8 cellular contexts compared by ENCODE assay signal in the genomic region with DNA sequence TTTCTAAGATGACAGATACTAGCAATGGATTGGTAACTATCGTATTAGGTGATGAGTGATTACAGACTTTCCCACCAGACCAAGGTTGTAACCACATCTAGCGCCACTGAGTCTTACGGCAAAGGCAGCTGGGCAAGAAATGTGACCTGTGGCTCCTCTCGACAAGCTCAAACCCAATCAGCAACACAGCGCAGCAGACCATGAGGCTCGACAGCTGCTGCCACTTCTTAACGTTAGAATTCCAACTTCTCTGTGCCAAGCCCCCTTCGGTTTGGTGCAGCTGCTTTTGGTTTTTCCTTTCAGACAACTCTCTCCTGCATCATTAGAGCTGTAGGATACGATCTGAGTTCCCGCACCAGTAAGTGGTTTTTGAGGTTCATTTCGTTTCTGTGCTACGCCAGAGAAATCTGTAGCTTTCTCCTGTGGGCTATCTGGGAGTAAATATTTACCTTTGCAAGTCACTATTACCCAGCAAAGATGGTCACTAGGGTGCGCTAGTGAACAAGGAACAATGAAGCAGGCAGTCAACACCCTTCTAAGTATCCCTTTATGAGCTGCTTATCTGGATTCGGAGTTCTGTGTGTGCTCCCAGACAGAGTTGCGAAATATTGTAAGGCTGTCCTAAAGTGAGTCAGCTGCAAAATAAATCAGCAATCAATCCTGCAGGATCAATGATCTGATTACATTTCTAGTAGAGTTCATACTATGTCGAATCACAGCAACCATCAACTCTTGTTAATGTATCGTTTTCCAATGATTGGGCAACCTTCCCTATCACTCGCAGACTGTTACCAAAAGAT.
DNase-seq lines count a peak whose midpoint lies in the region; ATAC-seq and TF ChIP-seq lines count a peak whose summit lies in the region.

No MANE protein-coding gene starts in this region.

- H3K9me3 ChIP-seq in WERI-Rb-1 (ENCODE audit: severe bottlenecking): no peaks in the 10 kb centered on the region

- H3K36me3 ChIP-seq in WERI-Rb-1: no peaks in the 10 kb centered on the region

- peak; percentile 85 for DNase-seq in AG10803 (ENCODE audit: low read depth)
- peak; percentile 97 for DNase-seq in NCI-H2107 treated with DMSO at 0.1 percent for 48 hours (lab: John Stamatoyannopoulos, UW; ENCODE audit: unreplicated experiment)
- peak; percentile 89 for DNase-seq in WERI-Rb-1
- peak; percentile 24 for DNase-seq in effector CD4-positive, alpha-beta T cell
- peak; percentile 95 for DNase-seq in medulla oblongata (ENCODE audit: extremely low spot score)
- peak; percentile 25 to 34 for DNase-seq in stimulated activated CD8-positive, alpha-beta memory T cell treated with anti-CD3 and anti-CD28 coated beads, Interleukin-2, amount 100 ng/mL, for 48 hours (ENCODE audit: low read depth in 2 of 2)

- H3K27ac ChIP-seq in WERI-Rb-1: no peak overlapping the region; the same call in 1 of the 2 replicates

- TF ChIP-seq CTCF in AG10803 (conservative IDR thresholded peaks at IDR 0.05; ENCODE audit: low read length) (peak; percentile 81), WERI-Rb-1 (IDR thresholded peaks at IDR 0.05; ENCODE audit: low read depth, low read length) (peak; percentile 74)

- H3K4me3 ChIP-seq in AG10803 (ENCODE audit: low read length) (no peak overlapping the region), WERI-Rb-1 (ENCODE audit: low read depth, low read length) (peak overlapping the region; percentile 50)

- H3K27me3 ChIP-seq in WERI-Rb-1 (ENCODE audit: insufficient read depth, low read depth, severe bottlenecking): no peaks in the 10 kb centered on the region

- ATAC-seq in GM18517 (IDR thresholded peaks at IDR 0.05; ENCODE audit: unreplicated experiment) (peak; percentile 85), HG03097 (IDR thresholded peaks at IDR 0.05; ENCODE audit: low FRiP score, unreplicated experiment) (peak; percentile 73)

Comparison
In these comparisons a context has a peak if more than half of its experiments do, and no peak if none do; other contexts are left out.
1. DNase-seq: peak in every context shown above with its lines; median percentile 97 in NCI-H2107 treated with DMSO at 0.1 percent for 48 hours; 95 in medulla oblongata; 89 in WERI-Rb-1; 85 in AG10803; 30 in stimulated activated CD8-positive, alpha-beta memory T cell treated with anti-CD3 and anti-CD28 coated beads, Interleukin-2, amount 100 ng/mL, for 48 hours; 24 in effector CD4-positive, alpha-beta T cell.